ENCODE assay signal across 19 cellular contexts in genomic region chr6:44186691-44187025, GRCh38. TPM values are rescaled to one million over a fixed set of nuclear protein-coding genes. Genes with fewer than 3 reads are reported as not detected.
"Had no signal": no experiment of that assay in that cellular context is flagged by ENCODE, and none has a peak within 500 bp of the region (broad histone marks: within the 10 kb centered on the region; RNA-seq: fewer than 3 reads in every experiment).

No MANE protein-coding gene starts in this region.

- ATAC-seq: gastroesophageal sphincter had no signal

- H3K27me3 Mint-ChIP-seq: brain had no signal

- H3K27me3 ChIP-seq: gastroesophageal sphincter, hepatocyte, tibial artery had no signal

- H3K4me2 ChIP-seq: hepatocyte had no signal

- H3K27ac ChIP-seq: hepatocyte, tibial artery had no signal

- H3K79me2 ChIP-seq: hepatocyte had no signal

- H3K4me1 ChIP-seq: gastroesophageal sphincter, tibial artery had no signal

- H3K36me3 ChIP-seq: gastroesophageal sphincter, tibial artery had no signal

- H3K27ac Mint-ChIP-seq: activated T-cell treated with anti-CD3 and anti-CD28 coated beads, Interleukin-2, amount 50 U/mL, for 72 hours; T-helper 2 cell treated with Interferon-gamma antibody and Interleukin-4, amounts not matched to agents 5 μg/mL and 100 μg/mL, for 36 hours had no signal

- H3K4me3 Mint-ChIP-seq: activated CD4-positive, alpha-beta T cell treated with anti-CD3 and anti-CD28 coated beads, Interleukin-2, amount 10 ng/mL, durations not matched to agents 24 days and 14 days; brain; central memory CD8-positive, alpha-beta T cell; nephron; T-helper 2 cell treated with Interferon-gamma antibody and Interleukin-4, amounts not matched to agents 5 μg/mL and 100 μg/mL, for 36 hours had no signal

- H3K9me3 Mint-ChIP-seq: activated CD4-positive, alpha-beta T cell treated with anti-CD3 and anti-CD28 coated beads, Interleukin-2, amount 10 ng/mL, durations not matched to agents 24 days and 14 days; activated naive CD8-positive, alpha-beta T cell treated with anti-CD3 and anti-CD28 coated beads, Interleukin-2, amount 10 ng/mL, durations not matched to agents 7 days and 5 days; activated T-cell treated with anti-CD3 and anti-CD28 coated beads, Interleukin-2, amount 50 U/mL, for 72 hours; brain; central memory CD8-positive, alpha-beta T cell; nephron; T-helper 2 cell treated with Interferon-gamma antibody and Interleukin-4, amounts not matched to agents 5 μg/mL and 100 μg/mL, for 36 hours had no signal

- H3K36me3 Mint-ChIP-seq: activated naive CD8-positive, alpha-beta T cell treated with anti-CD3 and anti-CD28 coated beads, Interleukin-2, amount 10 ng/mL, durations not matched to agents 7 days and 5 days; brain had no signal

- DNase-seq: activated CD4-positive, alpha-beta T cell treated with anti-CD3 and anti-CD28 coated beads, Interleukin-2, amount 10 ng/mL, durations not matched to agents 24 days and 14 days; activated CD4-positive, CD25-positive, alpha-beta regulatory T cell; activated CD8-positive, alpha-beta memory T cell treated with anti-CD3 and anti-CD28 coated beads, Interleukin-2, amount 50 U/mL, for 48 hours; activated naive CD8-positive, alpha-beta T cell treated with anti-CD3 and anti-CD28 coated beads, Interleukin-2, amount 10 ng/mL, durations not matched to agents 7 days and 5 days; activated T-cell treated with anti-CD3 and anti-CD28 coated beads, Interleukin-2, amount 50 U/mL, for 72 hours; effector memory CD4-positive, alpha-beta T cell; stimulated activated CD4-positive, alpha-beta T cell treated with anti-CD3 and anti-CD28 coated beads, Interleukin-1b, Interleukin-23, amount 100 ng/mL, for 48 hours; SW 1271; tibial artery had no signal

- H3K9me3 ChIP-seq: gastroesophageal sphincter, tibial artery had no signal

- H3K4me3 ChIP-seq: coronary artery, gastroesophageal sphincter, hepatocyte, tibial artery had no signal

RNA-seq across cellular contexts. Expression of gene CAPN11, which starts 28.0 kb away (rescaled TPM):
- total RNA-seq: activated naive CD8-positive, alpha-beta T cell treated with anti-CD3 and anti-CD28 coated beads, Interleukin-2, amount 10 ng/mL, durations not matched to agents 7 days and 5 days; epithelial cell of proximal tubule; osteoblast had no signal
- polyA plus RNA-seq: keratinocyte had no signal

RNA-seq across cellular contexts. Expression of gene MYMX, which starts 30.1 kb away (rescaled TPM):
- total RNA-seq: activated CD4-positive, alpha-beta T cell treated with anti-CD3 and anti-CD28 coated beads, Interleukin-2, amount 10 ng/mL, durations not matched to agents 24 days and 14 days; activated naive CD8-positive, alpha-beta T cell treated with anti-CD3 and anti-CD28 coated beads, Interleukin-2, amount 10 ng/mL, durations not matched to agents 7 days and 5 days; activated T-cell treated with anti-CD3 and anti-CD28 coated beads, Interleukin-2, amount 50 U/mL, for 72 hours; epithelial cell of proximal tubule; hepatocyte; osteoblast had no signal
- polyA plus RNA-seq: hepatocyte had no signal
